ENCODE assay signal across 10 cellular contexts in genomic region chr1:53156783-53157182, GRCh38. TPM values are rescaled to one million over a fixed set of nuclear protein-coding genes. Genes with fewer than 3 reads are reported as not detected.
"Had no signal": no experiment of that assay in that cellular context is flagged by ENCODE, and none has a peak within 500 bp of the region (broad histone marks: within the 10 kb centered on the region; RNA-seq: fewer than 3 reads in every experiment).

No MANE protein-coding gene starts in this region.

- H3K4me3 ChIP-seq: GM23248, HAP-1 had no signal

- DNase-seq: GM23248, GOT3, H7, HFFc6, KG1 had no signal

- H3K36me3 ChIP-seq: HAP-1 had no signal

- H3K4me1 ChIP-seq: HAP-1 had no signal

- ATAC-seq: HCT116 had no signal

- H2AFZ ChIP-seq: GM23248 had no signal

- H3K9ac ChIP-seq: GM23248 had no signal

- H3K27ac ChIP-seq: GM23248, HL-60 had no signal

- H3K9me3 ChIP-seq: HAP-1 had no signal

RNA-seq across cellular contexts. Expression of gene SLC1A7, which starts 14.3 kb away (rescaled TPM):
- total RNA-seq: GM23248, H7, HT1080 had no signal
- polyA plus RNA-seq: IgD-negative memory B cell had no signal
